ENCODE assay signal across 9 cellular contexts in genomic region chr5:132488590-132488989, GRCh38. TPM values are rescaled to one million over a fixed set of nuclear protein-coding genes. Genes with fewer than 3 reads are reported as not detected.
DNase-seq lines count a peak whose midpoint lies in the region; ATAC-seq and TF ChIP-seq lines count a peak whose summit lies in the region.
"Had no signal": no experiment of that assay in that cellular context is flagged by ENCODE, and none has a peak within 500 bp of the region (broad histone marks: within the 10 kb centered on the region; RNA-seq: fewer than 3 reads in every experiment).

No MANE protein-coding gene starts in this region.

- H3K36me3 Mint-ChIP-seq in CD4-positive, alpha-beta T cell (ENCODE audit: low read depth), result peaks cover 66% of the 10 kb centered on the region

- POLR2A ChIA-PET in CD4-positive, alpha-beta T cell (lab: Charles Lee), result interaction anchor here (0.9 to 25.5 kb wide), 13 partner anchors 9 to 563 kb away, joined by 3 to 1045 read pairs (median 71); partner anchors contain the start of genes HSPA4, KIF3A and SLC22A5

- H3K4me3 ChIP-seq in NB4 (ENCODE audit: low read depth, low read length), result peak overlapping the region; percentile 85
- H3K4me3 ChIP-seq in coronary artery, result peak overlapping the region; percentile 77
- peak overlapping the region; percentile 95 for H3K4me3 ChIP-seq in osteoblast (ENCODE audit: insufficient read depth, low read length)

- H3K27me3 Mint-ChIP-seq in CD4-positive, alpha-beta T cell, result peaks cover 7% of the 10 kb centered on the region

- H3K27ac ChIP-seq in CD4-positive, alpha-beta T cell (ENCODE audit: low read depth, low read length), result peak overlapping the region; percentile 99
- H3K27ac ChIP-seq in coronary artery (peak overlapping the region in 1 of 2 donors; percentile 27), osteoblast (ENCODE audit: low read depth, low read length) (no peak overlapping the region)

- no peak for TF ChIP-seq POLR2A in NB4 (IDR thresholded peaks at IDR 0.05; ENCODE audit: extremely low read depth, insufficient read length)

- CTCF ChIA-PET in CD4-positive, alpha-beta T cell (lab: Charles Lee), result interaction anchor here (0.6 to 5.5 kb wide), 6 partner anchors 8 to 80 kb away, joined by 3 to 34 read pairs (median 12); no protein-coding TSS in a partner anchor

- DNase-seq in CD4-positive, alpha-beta T cell, result no peak
- DNase-seq in NB4 (ENCODE audit: low read depth) (no peak), coronary artery (ENCODE audit: low spot score) (no peak), osteoblast (ENCODE audit: insufficient read length, low spot score, missing footprints) (no peak), NCI-H128 (lab: John Stamatoyannopoulos, UW; ENCODE audit: unreplicated experiment) (no peak), DMS79 (lab: John Stamatoyannopoulos, UW) (no peak), NCI-H2107 (lab: John Stamatoyannopoulos, UW) (no peak)
- DNase-seq: NCI-H2029 had no signal

- H3K4me1 Mint-ChIP-seq in CD4-positive, alpha-beta T cell (ENCODE audit: low read depth), result peaks cover 81% of the 10 kb centered on the region

- no peak for ATAC-seq in CD4-positive, alpha-beta T cell (ENCODE audit: poor library complexity)
- ATAC-seq in HG03565 (IDR thresholded peaks at IDR 0.05; ENCODE audit: unreplicated experiment), result no peak

- peak overlapping the region; percentile 97 for H3K27ac Mint-ChIP-seq in CD4-positive, alpha-beta T cell

- intact Hi-C loops in CD4-positive, alpha-beta T cell (cut with DNase I, micrococcal nuclease), result no loop called here

- H4K20me1 ChIP-seq in osteoblast (ENCODE audit: insufficient read depth, low read length), result peaks cover 50% of the 10 kb centered on the region

- peak overlapping the region; percentile 98 for H3K4me3 Mint-ChIP-seq in CD4-positive, alpha-beta T cell

- peaks cover 43% of the 10 kb centered on the region for H3K79me2 ChIP-seq in osteoblast (ENCODE audit: insufficient read depth, low read length)

- peaks cover 50% of the 10 kb centered on the region for H3K36me3 ChIP-seq in osteoblast (ENCODE audit: insufficient read depth, low read length)

- H2AFZ ChIP-seq in osteoblast (ENCODE audit: low read length), result no peak overlapping the region

- H3K9me3 ChIP-seq in CD4-positive, alpha-beta T cell (ENCODE audit: control insufficient read depth, low read length), result no peaks in the 10 kb centered on the region
- H3K9me3 ChIP-seq in osteoblast (ENCODE audit: low read depth, low read length), result no peaks in the 10 kb centered on the region

- H3K27me3 ChIP-seq in CD4-positive, alpha-beta T cell (ENCODE audit: control insufficient read depth, insufficient read depth, low read length), result no peaks in the 10 kb centered on the region
- no peaks in the 10 kb centered on the region for H3K27me3 ChIP-seq in osteoblast (ENCODE audit: insufficient read depth, low read length)

- no peaks in the 10 kb centered on the region for H3K9me3 Mint-ChIP-seq in CD4-positive, alpha-beta T cell

- TF ChIP-seq CTCF in CD4-positive, alpha-beta T cell (IDR thresholded peaks at IDR 0.05), result no peak
- TF ChIP-seq CTCF in NB4 (IDR thresholded peaks at IDR 0.05; ENCODE audit: low read depth, low read length) (no peak), coronary artery (IDR thresholded peaks at IDR 0.05) (no peak), osteoblast (IDR thresholded peaks at IDR 0.05; ENCODE audit: extremely low read depth, low read depth, low read length) (no peak)

- peaks cover 30% of the 10 kb centered on the region for H3K4me1 ChIP-seq in osteoblast (ENCODE audit: insufficient read depth, low read length)

- peak overlapping the region; percentile 97 for H3K4me2 ChIP-seq in osteoblast (ENCODE audit: insufficient read depth, low read length)

RNA-seq across cellular contexts. Expression of gene IRF1, which starts 2.0 kb away (rescaled TPM):
- 1,000 to 10,000 TPM; 1,212 to 1,234 TPM for total RNA-seq in CD4-positive, alpha-beta T cell
- total RNA-seq in osteoblast, result 19.7 and 22.1 TPM in 2 replicates

RNA-seq across cellular contexts. Expression of gene IL5, which starts 54.7 kb away (rescaled TPM):
- total RNA-seq in CD4-positive, alpha-beta T cell, result not detected
- not detected in 2 replicates for total RNA-seq in osteoblast

Comparison
In these comparisons a context has a peak if more than half of its experiments do, and no peak if none do; other contexts are left out.
1. RNA of gene IRF1, which starts 2.0 kb away (total RNA-seq): 1,212 to 1,234 TPM in CD4-positive, alpha-beta T cell; 19.7 to 22.1 TPM in osteoblast; every median in the first group is over 10 times any median in the second.
2. Peak in every context shown above with its lines, with median percentiles within 50 percentile points of each other: H3K4me3 ChIP-seq.